Comparison of ENCODE assay signal across 25 cellular contexts in the genomic region with DNA sequence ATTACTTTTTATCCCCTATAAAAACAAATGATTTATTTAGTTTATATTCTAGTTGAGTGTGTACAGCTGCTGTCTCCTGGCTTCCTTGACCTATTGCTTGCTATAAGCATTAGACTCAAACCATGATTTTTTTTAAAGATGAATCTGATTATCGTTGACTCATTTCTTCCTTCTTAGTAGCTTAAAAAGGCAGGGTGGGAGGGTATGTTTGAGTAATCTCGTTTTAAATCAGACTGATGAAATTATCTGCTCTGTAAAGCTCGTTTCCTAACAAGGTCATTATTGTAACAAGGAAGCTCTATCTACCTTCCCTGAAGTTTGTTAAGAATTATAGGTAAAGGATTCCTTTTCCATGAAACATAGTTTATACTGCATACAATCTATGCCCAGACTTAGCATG.
DNase-seq lines count a peak whose midpoint lies in the region; ATAC-seq and TF ChIP-seq lines count a peak whose summit lies in the region.
"Had no signal": no experiment of that assay in that cellular context is flagged by ENCODE, and none has a peak within 500 bp of the region (broad histone marks: within the 10 kb centered on the region; RNA-seq: fewer than 3 reads in every experiment).

No MANE protein-coding gene starts in this region.

- H3K27me3 ChIP-seq in GM06990 (replicated peaks; ENCODE audit: control insufficient read depth, insufficient read depth, low read length) = no peaks in the 10 kb centered on the region
- H3K27me3 ChIP-seq: cardiac muscle cell, dorsolateral prefrontal cortex, esophagus muscularis mucosa, heart left ventricle, suprapubic skin had no signal

- no peaks in the 10 kb centered on the region for H3K27me3 Mint-ChIP-seq in immature natural killer cell (ENCODE audit: low read depth in 3 of 3)
- H3K27me3 Mint-ChIP-seq: activated naive CD8-positive, alpha-beta T cell treated with anti-CD3 and anti-CD28 coated beads, Interleukin-2, amount 50 U/mL, for 24 hours; CD4-positive, CD25-positive, alpha-beta regulatory T cell had no signal

- no peak for TF ChIP-seq CTCF in GM06990 (IDR thresholded peaks at IDR 0.05; ENCODE audit: insufficient read depth, low read length, poor library complexity, severe bottlenecking)

- ATAC-seq in GM19328 (IDR thresholded peaks at IDR 0.05; ENCODE audit: unreplicated experiment) (peak; percentile 71), HG03025 (IDR thresholded peaks at IDR 0.05; ENCODE audit: low FRiP score, unreplicated experiment) (peak; percentile 92), GM19023 (IDR thresholded peaks at IDR 0.05; ENCODE audit: unreplicated experiment) (no peak)
- ATAC-seq: activated naive CD8-positive, alpha-beta T cell treated with anti-CD3 and anti-CD28 coated beads, Interleukin-2, amount 50 U/mL, for 24 hours; heart left ventricle; natural killer cell; psoas muscle; Right ventricle myocardium inferior had no signal

- H3K4me3 ChIP-seq in GM06990 (replicated peaks; ENCODE audit: low read depth, low read length) = no peak overlapping the region
- H3K4me3 ChIP-seq: cardiac muscle cell, dorsolateral prefrontal cortex, esophagus muscularis mucosa, HAP-1, heart left ventricle, psoas muscle, smooth muscle cell, suprapubic skin had no signal

- peaks cover 5 to 48% (median 26%) of the 10 kb centered on the region in 6 donors for H3K9me3 Mint-ChIP-seq in immature natural killer cell

- DNase-seq in GM06990 (ENCODE audit: extremely low read depth, insufficient read length) = peak; percentile 7
- peak; percentile 63 for DNase-seq in SK-N-DZ (ENCODE audit: low spot score)
- DNase-seq in immature natural killer cell = no peak
- no peak for DNase-seq in NCI-H345 treated with DMSO at 0.1 percent for 48 hours (lab: John Stamatoyannopoulos, UW; ENCODE audit: unreplicated experiment)
- DNase-seq in activated CD4-positive, alpha-beta T cell treated with anti-CD3 and anti-CD28 coated beads for 48 hours = no peak
- DNase-seq: activated CD4-positive, CD25-positive, alpha-beta regulatory T cell; activated naive CD8-positive, alpha-beta T cell treated with anti-CD3 and anti-CD28 coated beads, Interleukin-2, amount 50 U/mL, for 24 hours; CD4-positive, CD25-positive, alpha-beta regulatory T cell; DMS79; dorsolateral prefrontal cortex; heart left ventricle; natural killer cell; NCI-H2171 treated with DMSO at 0.1 percent for 48 hours; psoas muscle; T-helper 1 cell had no signal

- H3K4me3 Mint-ChIP-seq in immature natural killer cell = no peak overlapping the region
- H3K4me3 Mint-ChIP-seq: activated naive CD8-positive, alpha-beta T cell treated with anti-CD3 and anti-CD28 coated beads, Interleukin-2, amount 50 U/mL, for 24 hours; activated T-helper 1 cell treated with anti-CD3 and anti-CD28 coated beads, Interleukin-12 subunit alpha, Interleukin-12 subunit beta, Interleukin-2, Interleukin-4 antibody, amounts not matched to agents 30 ng/mL and 10 ng/mL and 1 ng/mL, durations not matched to agents 14 hours and 24 hours and 36 hours; CD4-positive, CD25-positive, alpha-beta regulatory T cell; natural killer cell had no signal

- no peaks in the 10 kb centered on the region for H3K4me1 Mint-ChIP-seq in immature natural killer cell
- H3K4me1 Mint-ChIP-seq: activated naive CD8-positive, alpha-beta T cell treated with anti-CD3 and anti-CD28 coated beads, Interleukin-2, amount 50 U/mL, for 24 hours; CD4-positive, CD25-positive, alpha-beta regulatory T cell; natural killer cell had no signal

- no peaks in the 10 kb centered on the region for H3K36me3 Mint-ChIP-seq in immature natural killer cell
- H3K36me3 Mint-ChIP-seq: CD4-positive, CD25-positive, alpha-beta regulatory T cell; natural killer cell had no signal

- H3K27ac Mint-ChIP-seq in immature natural killer cell = no peak overlapping the region
- H3K27ac Mint-ChIP-seq: activated naive CD8-positive, alpha-beta T cell treated with anti-CD3 and anti-CD28 coated beads, Interleukin-2, amount 50 U/mL, for 24 hours; activated T-helper 1 cell treated with anti-CD3 and anti-CD28 coated beads, Interleukin-12 subunit alpha, Interleukin-12 subunit beta, Interleukin-2, Interleukin-4 antibody, amounts not matched to agents 30 ng/mL and 10 ng/mL and 1 ng/mL, durations not matched to agents 14 hours and 24 hours and 36 hours; CD4-positive, CD25-positive, alpha-beta regulatory T cell; natural killer cell had no signal

- no peaks in the 10 kb centered on the region for H3K36me3 ChIP-seq in GM06990 (ENCODE audit: control insufficient read depth, insufficient read depth, low read length)
- H3K36me3 ChIP-seq: cardiac muscle cell, esophagus muscularis mucosa, HAP-1, heart left ventricle, suprapubic skin had no signal

Comparison
In these comparisons a context has a peak if more than half of its experiments do, and no peak if none do; other contexts are left out.
1. DNase-seq: peak in GM06990 (single experiment) and SK-N-DZ (single experiment); none in immature natural killer cell (0 of 3), NCI-H345 treated with DMSO at 0.1 percent for 48 hours (single experiment) and activated CD4-positive, alpha-beta T cell treated with anti-CD3 and anti-CD28 coated beads for 48 hours (single experiment).